Comparison of ENCODE assay signal across 17 cellular contexts in the genomic region with DNA sequence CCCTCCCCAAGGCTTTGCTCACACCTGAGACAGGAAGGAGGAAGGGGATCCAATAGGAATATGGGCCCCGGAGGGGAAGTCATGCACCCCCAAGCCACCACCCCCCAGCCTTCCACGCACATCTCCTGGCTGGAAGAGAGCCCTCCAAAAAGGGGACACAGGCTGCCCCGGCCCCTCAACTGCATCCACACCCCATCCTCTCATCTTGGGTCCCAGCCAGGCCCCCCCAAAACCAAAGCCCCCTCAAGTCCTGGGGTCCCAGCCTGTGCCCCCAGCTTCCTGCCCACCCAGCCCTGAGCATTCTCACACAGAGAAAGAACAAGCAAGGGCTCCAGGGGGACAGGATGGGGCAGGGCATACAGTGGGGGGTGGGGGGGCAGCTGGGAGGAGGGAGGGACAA. TPM values are rescaled to one million over a fixed set of nuclear protein-coding genes. Genes with fewer than 3 reads are reported as not detected.
A peak's percentile ranks its signal among the peaks of the same experiment; 100 is the strongest.
DNase-seq lines count a peak whose midpoint lies in the region; ATAC-seq, FAIRE-seq and TF ChIP-seq lines count a peak whose summit lies in the region.
"Had no signal": no experiment of that assay in that cellular context is flagged by ENCODE, and none has a peak within 500 bp of the region (broad histone marks: within the 10 kb centered on the region; RNA-seq: fewer than 3 reads in every experiment).

No MANE protein-coding gene starts in this region.

- H3K27ac ChIP-seq in left ventricle myocardium inferior (replicated peaks) (peak overlapping the region; percentile 12), heart left ventricle (peak overlapping the region in 1 of 12 donors; percentile 92), K562 (ENCODE audit: extremely low read depth, low read depth, low read length) (no peak overlapping the region), osteoblast (ENCODE audit: low read depth, low read length) (no peak overlapping the region), uterus (peak overlapping the region; percentile 11 to 39), caudate nucleus (ENCODE audit: low read depth, low read length) (no peak overlapping the region)
- H3K27ac ChIP-seq: BLaER1 had no signal

- TF ChIP-seq POLR2A in heart left ventricle (IDR thresholded peaks at IDR 0.05) (no peak), K562 (conservative IDR thresholded peaks at IDR 0.05) (0 out of 2 replicates have a peak, but pooled peaks have one; percentile 33), uterus (IDR thresholded peaks at IDR 0.05) (no peak)

- no peaks in the 10 kb centered on the region for H3K9me3 ChIP-seq in left ventricle myocardium inferior (replicated peaks)
- H3K9me3 ChIP-seq in heart left ventricle = no peaks in the 10 kb centered on the region
- H3K9me3 ChIP-seq in K562 (replicated peaks; ENCODE audit: control insufficient read depth, insufficient read depth, low read depth, low read length) = peaks cover 7% of the 10 kb centered on the region
- no peaks in the 10 kb centered on the region for H3K9me3 ChIP-seq in osteoblast (ENCODE audit: low read depth, low read length)
- no peaks in the 10 kb centered on the region for H3K9me3 ChIP-seq in uterus
- H3K9me3 ChIP-seq: Caco-2 had no signal

- TF ChIP-seq EP300 in K562 (IDR thresholded peaks at IDR 0.05; ENCODE audit: low read length) = no peak

- H3K79me2 ChIP-seq in K562 (ENCODE audit: control insufficient read depth, insufficient read depth, low read length) (no peaks in the 10 kb centered on the region), osteoblast (ENCODE audit: insufficient read depth, low read length) (no peaks in the 10 kb centered on the region)

- BruUV-seq in K562 (replicated peaks; lab: Mats Ljungman, UMichigan) = no TSS peak

- no peak overlapping the region for H3K4me2 ChIP-seq in K562 (ENCODE audit: insufficient read depth, low read length)
- no peak overlapping the region for H3K4me2 ChIP-seq in osteoblast (ENCODE audit: insufficient read depth, low read length)
- H3K4me2 ChIP-seq: BLaER1 had no signal

- H3K4me1 ChIP-seq in left ventricle myocardium inferior = peaks cover 71% of the 10 kb centered on the region
- H3K4me1 ChIP-seq in heart left ventricle = peaks cover 0 to 56% (median 15%) of the 10 kb centered on the region in 12 donors
- H3K4me1 ChIP-seq in K562 (replicated peaks in 1 of 2; ENCODE audit: control insufficient read depth in 2 of 2, insufficient read depth in 2 of 2, low read length in 2 of 2) = peaks cover 0 to 31% of the 10 kb centered on the region in 2 experiments; a peak in 2 of 5 replicates
- H3K4me1 ChIP-seq in osteoblast (ENCODE audit: insufficient read depth, low read length) = no peaks in the 10 kb centered on the region
- peaks cover 0 to 13% of the 10 kb centered on the region in 2 donors for H3K4me1 ChIP-seq in uterus

- 67 to 100% (median 78%) methylated on average over 2 to 3 of the region's 3 CpGs for WGBS in heart left ventricle, 4 donors
- 100% methylated on average over 1 of the region's 3 CpGs for WGBS in K562 (ENCODE audit: insufficient coverage, low coverage, missing lambda C conversion rate)

- H3K27me3 Mint-ChIP-seq in activated CD4-positive, alpha-beta memory T cell treated with anti-CD3 and anti-CD28 coated beads for 36 hours = no peaks in the 10 kb centered on the region

- H3K36me3 ChIP-seq in left ventricle myocardium inferior = peaks cover 11% of the 10 kb centered on the region
- H3K36me3 ChIP-seq in heart left ventricle = peaks cover 0 to 11% (median 9%) of the 10 kb centered on the region in 9 donors
- peaks cover 7% of the 10 kb centered on the region; the same call in 1 of the 3 replicates for H3K36me3 ChIP-seq in K562 (ENCODE audit: control insufficient read depth, insufficient read depth, low read length)
- H3K36me3 ChIP-seq in osteoblast (ENCODE audit: insufficient read depth, low read length) = peaks cover 9% of the 10 kb centered on the region
- no peaks in the 10 kb centered on the region for H3K36me3 ChIP-seq in uterus

- peaks cover 3% of the 10 kb centered on the region for H3K9me3 Mint-ChIP-seq in activated CD4-positive, alpha-beta memory T cell treated with anti-CD3 and anti-CD28 coated beads for 36 hours
- H3K9me3 Mint-ChIP-seq: CD8-positive, alpha-beta memory T cell had no signal

- no peak for TF ChIP-seq RAD21 in K562 (CRISPR knock-in tag; conservative IDR thresholded peaks at IDR 0.05 in 1 of 2, IDR thresholded peaks at IDR 0.05 in 1 of 2)

- H4K20me1 ChIP-seq in K562 (replicated peaks; ENCODE audit: control insufficient read depth, insufficient read depth, low read length) = no peaks in the 10 kb centered on the region
- peaks cover 30% of the 10 kb centered on the region for H4K20me1 ChIP-seq in osteoblast (ENCODE audit: insufficient read depth, low read length)

- H3K4me1 Mint-ChIP-seq in activated CD4-positive, alpha-beta memory T cell treated with anti-CD3 and anti-CD28 coated beads for 36 hours (ENCODE audit: low read depth) = no peaks in the 10 kb centered on the region
- H3K4me1 Mint-ChIP-seq: CD8-positive, alpha-beta memory T cell had no signal

- POLR2A ChIA-PET in K562 (lab: Yijun Ruan, JAX) = no interaction called here
- POLR2A ChIA-PET in activated CD4-positive, alpha-beta memory T cell treated with anti-CD3 and anti-CD28 coated beads for 36 hours (lab: Charles Lee) = no interaction called here

- H3K9me1 ChIP-seq in K562 (ENCODE audit: control insufficient read depth, insufficient read depth, low read length) = no peaks in the 10 kb centered on the region

- in situ Hi-C loops in K562 (cut with MboI) = no loop called here

- ATAC-seq in heart left ventricle = no peak
- no peak for ATAC-seq in K562
- no peak for ATAC-seq in HG02571 (IDR thresholded peaks at IDR 0.05; ENCODE audit: unreplicated experiment)

- H3K36me3 Mint-ChIP-seq in activated CD4-positive, alpha-beta memory T cell treated with anti-CD3 and anti-CD28 coated beads for 36 hours = peaks cover 2% of the 10 kb centered on the region
- H3K36me3 Mint-ChIP-seq: CD8-positive, alpha-beta memory T cell had no signal

- H3K4me3 ChIP-seq in left ventricle myocardium inferior (no peak overlapping the region), heart left ventricle (no peak overlapping the region), K562 (no peak overlapping the region), osteoblast (ENCODE audit: insufficient read depth, low read length) (no peak overlapping the region), uterus (no peak overlapping the region)
- H3K4me3 ChIP-seq: BLaER1 had no signal

- H3K27me3 ChIP-seq in left ventricle myocardium inferior (ENCODE audit: low read depth) = no peaks in the 10 kb centered on the region
- H3K27me3 ChIP-seq in heart left ventricle = no peaks in the 10 kb centered on the region
- no peaks in the 10 kb centered on the region for H3K27me3 ChIP-seq in K562 (ENCODE audit: control insufficient read depth in 2 of 2, insufficient read depth in 2 of 2, low read length in 2 of 2)
- no peaks in the 10 kb centered on the region for H3K27me3 ChIP-seq in osteoblast (ENCODE audit: insufficient read depth, low read length)
- H3K27me3 ChIP-seq in uterus = no peaks in the 10 kb centered on the region
- H3K27me3 ChIP-seq: BLaER1 had no signal

- H2AFZ ChIP-seq in K562 (ENCODE audit: low read depth, low read length) = no peak overlapping the region
- no peak overlapping the region for H2AFZ ChIP-seq in osteoblast (ENCODE audit: low read length)

- no peak for DNase-seq in left ventricle myocardium inferior
- no peak for DNase-seq in heart left ventricle
- no peak for DNase-seq in K562 (ENCODE audit: extremely low read depth in 1 of 4, low spot score in 3 of 4)
- DNase-seq in osteoblast (ENCODE audit: insufficient read length, low spot score, missing footprints) = peak; percentile 69
- no peak for DNase-seq in uterus
- DNase-seq in caudate nucleus (lab: John Stamatoyannopoulos, UW) = no peak
- no peak for DNase-seq in activated CD4-positive, alpha-beta memory T cell treated with anti-CD3 and anti-CD28 coated beads for 36 hours
- DNase-seq: AML-193; Caco-2; CD8-positive, alpha-beta memory T cell; DMS53; GF-D8; HCEC 1CT; IMR-90 had no signal

- no peak overlapping the region for H3K27ac Mint-ChIP-seq in activated CD4-positive, alpha-beta memory T cell treated with anti-CD3 and anti-CD28 coated beads for 36 hours
- H3K27ac Mint-ChIP-seq: CD8-positive, alpha-beta memory T cell had no signal

- no peak overlapping the region for H3K9ac ChIP-seq in K562 (ENCODE audit: insufficient read depth in 1 of 2, low read depth in 2 of 2, low read length in 2 of 2)
- H3K9ac ChIP-seq: BLaER1 had no signal

- CTCF ChIA-PET in K562 (lab: Yijun Ruan, JAX; ENCODE audit: low intra/inter-chr PET ratio) = no interaction called here
- CTCF ChIA-PET in activated CD4-positive, alpha-beta memory T cell treated with anti-CD3 and anti-CD28 coated beads for 36 hours (lab: Charles Lee) = interaction anchor here (0.8 to 3.9 kb wide), 2 partner anchors 39 to 164 kb away, joined by 4 to 17 read pairs; no protein-coding TSS in a partner anchor

- intact Hi-C loops in left ventricle myocardium inferior (cut with micrococcal nuclease) (no loop called here), heart left ventricle (cut with DNase I) (loop anchor here in 3 of 10 donors (5.0 kb wide), 2 partner anchors 36 to 41 kb away; no protein-coding TSS in a partner anchor), K562 (cut with micrococcal nuclease) (no loop called here), uterus (cut with DNase I; ENCODE audit: low total_unique reads) (loop anchor here (2.0 kb wide), 1 partner anchor 29 kb away; no protein-coding TSS in a partner anchor)
- intact Hi-C loops in activated CD4-positive, alpha-beta memory T cell treated with anti-CD3 and anti-CD28 coated beads for 36 hours (cut with micrococcal nuclease) = no loop called here

- FAIRE-seq in K562 (lab: Jason Lieb, UNC) = no peak
- FAIRE-seq: H1 had no signal

- H3K4me3 Mint-ChIP-seq in activated CD4-positive, alpha-beta memory T cell treated with anti-CD3 and anti-CD28 coated beads for 36 hours = no peak overlapping the region
- H3K4me3 Mint-ChIP-seq: CD8-positive, alpha-beta memory T cell had no signal

- TF ChIP-seq CTCF in left ventricle myocardium inferior (IDR thresholded peaks at IDR 0.05; ENCODE audit: borderline replicate concordance) (no peak), heart left ventricle (IDR thresholded peaks at IDR 0.05) (no peak), K562 (IDR thresholded peaks at IDR 0.05 in 2 of 3, conservative IDR thresholded peaks at IDR 0.05 in 1 of 3; ENCODE audit: insufficient read depth in 2 of 3, low read depth in 1 of 3, low read length in 3 of 3) (no peak), osteoblast (IDR thresholded peaks at IDR 0.05; ENCODE audit: extremely low read depth, low read depth, low read length) (no peak), uterus (IDR thresholded peaks at IDR 0.05) (no peak)

RNA-seq across cellular contexts. Expression of a gene that starts 12.1 kb away (rescaled TPM):
- not detected for total RNA-seq in left ventricle myocardium inferior
- not detected for total RNA-seq in heart left ventricle
- under 1 TPM in 1 of 2 donors, not detected in 1; 0.15 TPM for polyA plus RNA-seq in heart left ventricle
- 2.1 and 3.1 TPM in 2 replicates for total RNA-seq in K562 (2011; cell fraction: chromatin; rRNA removed; ENCODE audit: low replicate concordance)
- 3.2 and 3.8 TPM in 2 replicates for total RNA-seq in K562 (2011; cell fraction: nucleolus; rRNA removed)
- total RNA-seq in K562 (2011; cell fraction: nucleoplasm; rRNA removed) = 3.5 and 8.2 TPM in 2 replicates
- 0.45 and 1.2 TPM in 2 replicates for total RNA-seq in K562 (2014; rRNA removed)
- 0.73 and 1.1 TPM in 2 replicates for total RNA-seq in K562 (2014; rRNA removed; fragmentation: Illumina TruSeq; extraction: Trizol)
- total RNA-seq in K562 (2015; rRNA removed; fragmentation: Illumina TruSeq; extraction: Trizol) = not detected in 2 replicates
- total RNA-seq in K562 (2021) = 1.1 and 1.4 TPM in 2 replicates
- polyA plus RNA-seq in K562 (2011; rRNA removed) = 12.3 and 12.9 TPM in 2 replicates
- 9.2 and 18.1 TPM in 2 replicates for polyA plus RNA-seq in K562 (2011; cell fraction: cytosol; rRNA removed)
- polyA plus RNA-seq in K562 (2011; cell fraction: nucleus; rRNA removed) = 3.3 and 7.5 TPM in 2 replicates
- 2.3 and 5.3 TPM in 2 replicates for polyA plus RNA-seq in K562 (2012)
- polyA plus RNA-seq in K562 (2014; fragmentation: Illumina TruSeq; extraction: Trizol) = 2.9 and 3.0 TPM in 2 replicates
- 1 to 10 TPM in 1 of 2 experiments, under 1 TPM in 1; 0.86 to 1.8 TPM for polyA plus RNA-seq in K562 (2014; fragmentation: Nextera tagmentation; extraction: Ambion mirVana)
- polyA plus RNA-seq in K562 (2014; rRNA removed) = 0.77 and 1.6 TPM in 2 replicates
- polyA minus RNA-seq in K562 (2011; rRNA and poly(A)+ RNA removed) = 3.8 and 4.3 TPM in 2 replicates
- 2.2 and 5.2 TPM in 2 replicates for polyA minus RNA-seq in K562 (2011; cell fraction: cytosol; rRNA and poly(A)+ RNA removed)
- polyA minus RNA-seq in K562 (2011; cell fraction: nucleus; rRNA and poly(A)+ RNA removed) = 1.7 TPM in 1 of 2 replicates, not detected in the other
- not detected in 2 replicates for total RNA-seq in osteoblast
- total RNA-seq in uterus = under 1 TPM in 1 of 4 donors, not detected in 3; 0.97 TPM
- not detected for total RNA-seq in activated CD4-positive, alpha-beta memory T cell treated with anti-CD3 and anti-CD28 coated beads for 36 hours
- total RNA-seq: CD8-positive, alpha-beta memory T cell; IMR-90 had no signal
- polyA plus RNA-seq: IMR-90 had no signal

RNA-seq across cellular contexts. Expression of a gene that starts 15.0 kb away (rescaled TPM):
- total RNA-seq in left ventricle myocardium inferior = not detected
- total RNA-seq in heart left ventricle = not detected
- not detected for polyA plus RNA-seq in heart left ventricle
- total RNA-seq in K562 (2011; cell fraction: chromatin; rRNA removed; ENCODE audit: low replicate concordance) = not detected in 2 replicates
- total RNA-seq in K562 (2011; cell fraction: nucleolus; rRNA removed) = not detected in 2 replicates
- total RNA-seq in K562 (2011; cell fraction: nucleoplasm; rRNA removed) = not detected in 2 replicates
- not detected in 2 replicates for total RNA-seq in K562 (2014; rRNA removed)
- not detected in 2 replicates for total RNA-seq in K562 (2014; rRNA removed; fragmentation: Illumina TruSeq; extraction: Trizol)
- not detected in 2 replicates for total RNA-seq in K562 (2015; rRNA removed; fragmentation: Illumina TruSeq; extraction: Trizol)
- not detected in 2 replicates for total RNA-seq in K562 (2021)
- not detected in 2 replicates for polyA plus RNA-seq in K562 (2011; rRNA removed)
- not detected in 2 replicates for polyA plus RNA-seq in K562 (2011; cell fraction: cytosol; rRNA removed)
- polyA plus RNA-seq in K562 (2011; cell fraction: nucleus; rRNA removed) = not detected in 2 replicates
- polyA plus RNA-seq in K562 (2012) = not detected in 2 replicates
- polyA plus RNA-seq in K562 (2014; fragmentation: Illumina TruSeq; extraction: Trizol) = not detected in 2 replicates
- not detected for polyA plus RNA-seq in K562 (2014; fragmentation: Nextera tagmentation; extraction: Ambion mirVana)
- polyA plus RNA-seq in K562 (2014; rRNA removed) = not detected in 2 replicates
- polyA minus RNA-seq in K562 (2011; rRNA and poly(A)+ RNA removed) = not detected in 2 replicates
- polyA minus RNA-seq in K562 (2011; cell fraction: cytosol; rRNA and poly(A)+ RNA removed) = not detected in 2 replicates
- not detected in 2 replicates for polyA minus RNA-seq in K562 (2011; cell fraction: nucleus; rRNA and poly(A)+ RNA removed)
- total RNA-seq in osteoblast = not detected in 2 replicates
- not detected for total RNA-seq in uterus
- total RNA-seq in activated CD4-positive, alpha-beta memory T cell treated with anti-CD3 and anti-CD28 coated beads for 36 hours = not detected
- total RNA-seq: Caco-2; CD8-positive, alpha-beta memory T cell; H1; IMR-90 had no signal
- polyA plus RNA-seq: CD8-positive, alpha-beta memory T cell; H1; IMR-90 had no signal

RNA-seq across cellular contexts. Expression of a gene that starts 32.3 kb away (rescaled TPM):
- total RNA-seq in left ventricle myocardium inferior = 11.1 TPM
- total RNA-seq in heart left ventricle = 10 to 100 TPM in 5 of 9 donors, 1 to 10 TPM in 4; 7.4 to 32.3 (median 10.1) TPM
- polyA plus RNA-seq in heart left ventricle = 10 to 100 TPM; 17.9 to 34.3 TPM
- 1.7 and 7.3 TPM in 2 replicates for total RNA-seq in K562 (2011; cell fraction: chromatin; rRNA removed; ENCODE audit: low replicate concordance)
- 15.4 and 16.5 TPM in 2 replicates for total RNA-seq in K562 (2011; cell fraction: nucleolus; rRNA removed)
- 6.7 and 6.9 TPM in 2 replicates for total RNA-seq in K562 (2011; cell fraction: nucleoplasm; rRNA removed)
- 47.2 and 58.7 TPM in 2 replicates for total RNA-seq in K562 (2014; rRNA removed)
- 1.1 and 1.8 TPM in 2 replicates for total RNA-seq in K562 (2014; rRNA removed; fragmentation: Illumina TruSeq; extraction: Trizol)
- 10.4 and 10.6 TPM in 2 replicates for total RNA-seq in K562 (2015; rRNA removed; fragmentation: Illumina TruSeq; extraction: Trizol)
- 21.4 and 31.0 TPM in 2 replicates for total RNA-seq in K562 (2021)
- polyA plus RNA-seq in K562 (2011; rRNA removed) = 5.1 and 6.3 TPM in 2 replicates
- polyA plus RNA-seq in K562 (2011; cell fraction: cytosol; rRNA removed) = 7.6 and 28.6 TPM in 2 replicates
- 4.8 and 12.7 TPM in 2 replicates for polyA plus RNA-seq in K562 (2011; cell fraction: nucleus; rRNA removed)
- 15.9 and 28.3 TPM in 2 replicates for polyA plus RNA-seq in K562 (2012)
- polyA plus RNA-seq in K562 (2014; fragmentation: Illumina TruSeq; extraction: Trizol) = 1.2 and 8.2 TPM in 2 replicates
- under 1 TPM; 0.14 to 0.15 TPM for polyA plus RNA-seq in K562 (2014; fragmentation: Nextera tagmentation; extraction: Ambion mirVana)
- polyA plus RNA-seq in K562 (2014; rRNA removed) = 31.2 and 32.8 TPM in 2 replicates
- polyA minus RNA-seq in K562 (2011; rRNA and poly(A)+ RNA removed) = 1.1 and 2.0 TPM in 2 replicates
- 10.9 and 15.2 TPM in 2 replicates for polyA minus RNA-seq in K562 (2011; cell fraction: cytosol; rRNA and poly(A)+ RNA removed)
- polyA minus RNA-seq in K562 (2011; cell fraction: nucleus; rRNA and poly(A)+ RNA removed) = 5.5 and 6.3 TPM in 2 replicates
- total RNA-seq in osteoblast = 7.7 and 8.3 TPM in 2 replicates
- 10 to 100 TPM in 1 of 4 donors, 1 to 10 TPM in 3; 1.2 to 10.4 (median 4.7) TPM for total RNA-seq in uterus
- 10 to 100 TPM; 15.0 to 17.0 TPM for total RNA-seq in activated CD4-positive, alpha-beta memory T cell treated with anti-CD3 and anti-CD28 coated beads for 36 hours

RNA-seq across cellular contexts. Expression of a gene that starts 37.9 kb away (rescaled TPM):
- total RNA-seq in left ventricle myocardium inferior (20.7 TPM), heart left ventricle (10 to 100 TPM; 15.4 to 41.0 (median 26.4) TPM), K562 (2014; rRNA removed) (24.1 and 42.2 TPM in 2 replicates), K562 (2014; rRNA removed; fragmentation: Illumina TruSeq; extraction: Trizol) (5.0 and 5.7 TPM in 2 replicates), K562 (2015; rRNA removed; fragmentation: Illumina TruSeq; extraction: Trizol) (18.0 and 22.3 TPM in 2 replicates), K562 (2021) (45.4 and 48.0 TPM in 2 replicates), osteoblast (36.6 and 39.5 TPM in 2 replicates), uterus (10 to 100 TPM in 3 of 4 donors, 1 to 10 TPM in 1; 3.8 to 70.8 (median 33.0) TPM)
- polyA plus RNA-seq in heart left ventricle (10 to 100 TPM; 13.9 to 23.5 TPM), K562 (2011; rRNA removed) (22.2 and 37.4 TPM in 2 replicates), K562 (2014; fragmentation: Illumina TruSeq; extraction: Trizol) (21.6 and 40.6 TPM in 2 replicates), K562 (2014; fragmentation: Nextera tagmentation; extraction: Ambion mirVana) (under 1 TPM; 0.18 to 0.28 TPM), K562 (2014; rRNA removed) (23.6 and 30.6 TPM in 2 replicates)
- total RNA-seq in K562 (2011; cell fraction: chromatin; rRNA removed; ENCODE audit: low replicate concordance) = 50.6 and 186 TPM in 2 replicates
- total RNA-seq in K562 (2011; cell fraction: nucleolus; rRNA removed) = 95.1 and 105 TPM in 2 replicates
- 50.0 and 65.9 TPM in 2 replicates for total RNA-seq in K562 (2011; cell fraction: nucleoplasm; rRNA removed)
- polyA plus RNA-seq in K562 (2011; cell fraction: cytosol; rRNA removed) = 18.2 and 33.8 TPM in 2 replicates
- 112 and 152 TPM in 2 replicates for polyA plus RNA-seq in K562 (2011; cell fraction: nucleus; rRNA removed)
- 39.8 and 40.4 TPM in 2 replicates for polyA plus RNA-seq in K562 (2012)
- 6.9 and 8.2 TPM in 2 replicates for polyA minus RNA-seq in K562 (2011; rRNA and poly(A)+ RNA removed)
- 32.1 and 44.7 TPM in 2 replicates for polyA minus RNA-seq in K562 (2011; cell fraction: cytosol; rRNA and poly(A)+ RNA removed)
- polyA minus RNA-seq in K562 (2011; cell fraction: nucleus; rRNA and poly(A)+ RNA removed) = 18.8 and 33.2 TPM in 2 replicates
- 10 to 100 TPM; 43.5 to 46.9 TPM for total RNA-seq in activated CD4-positive, alpha-beta memory T cell treated with anti-CD3 and anti-CD28 coated beads for 36 hours

Comparison
In these comparisons a context has a peak if more than half of its experiments do, and no peak if none do; other contexts are left out.
1. H3K27ac ChIP-seq: peak in left ventricle myocardium inferior (single experiment) and uterus (2 of 2); none in K562 (single experiment), osteoblast (single experiment) and caudate nucleus (single experiment).